Comparison of ENCODE assay signal across 15 cellular contexts in genomic region chr12:109870648-109871047, GRCh38. TPM values are rescaled to one million over a fixed set of nuclear protein-coding genes. Genes with fewer than 3 reads are reported as not detected.
DNase-seq lines count a peak whose midpoint lies in the region; ATAC-seq and TF ChIP-seq lines count a peak whose summit lies in the region.
"Had no signal": no experiment of that assay in that cellular context is flagged by ENCODE, and none has a peak within 500 bp of the region (broad histone marks: within the 10 kb centered on the region; RNA-seq: fewer than 3 reads in every experiment).

No MANE protein-coding gene starts in this region.

- H3K4me2 ChIP-seq in Loucy (ENCODE audit: low read depth, low read length, poor library complexity, severe bottlenecking), result peak overlapping the region; percentile 16

- no peaks in the 10 kb centered on the region for H3K36me3 Mint-ChIP-seq in neural crest cell (ENCODE audit: low read depth)
- peaks cover 0 to 24% (median 0%) of the 10 kb centered on the region in 3 donors for H3K36me3 Mint-ChIP-seq in naive thymus-derived CD8-positive, alpha-beta T cell
- H3K36me3 Mint-ChIP-seq: activated CD4-positive, alpha-beta memory T cell treated with anti-CD3 and anti-CD28 coated beads for 36 hours; stimulated activated memory B cell treated with anti-CD40 and anti-IgM and Interleukin-4, amounts not matched to agents 10 μg/mL and 1 μg/mL and 100 μg/mL, for 72 hours had no signal

- no peak overlapping the region for H2AFZ ChIP-seq in Loucy (ENCODE audit: low read length)

- peaks cover 42% of the 10 kb centered on the region for H3K4me1 Mint-ChIP-seq in neural crest cell
- peaks cover 17 to 39% (median 26%) of the 10 kb centered on the region in 4 donors for H3K4me1 Mint-ChIP-seq in naive thymus-derived CD8-positive, alpha-beta T cell

- no peak for TF ChIP-seq CTCF in Loucy (conservative IDR thresholded peaks at IDR 0.05; ENCODE audit: low read length)
- TF ChIP-seq CTCF in choroid plexus epithelial cell (conservative IDR thresholded peaks at IDR 0.05; ENCODE audit: low read depth, low read length), result no peak
- no peak for TF ChIP-seq CTCF in neural crest cell (conservative IDR thresholded peaks at IDR 0.05)

- DNase-seq in DMS79 (lab: John Stamatoyannopoulos, UW), result peak; percentile 25
- DNase-seq in choroid plexus epithelial cell (ENCODE audit: low read depth), result peak; percentile 47
- no peak for DNase-seq in neural crest cell (ENCODE audit: low read depth, low spot score)
- DNase-seq in hippocampal formation (lab: John Stamatoyannopoulos, UW), result no peak
- DNase-seq in anterior cingulate cortex (lab: John Stamatoyannopoulos, UW), result no peak
- DNase-seq in naive thymus-derived CD8-positive, alpha-beta T cell, result no peak
- DNase-seq: activated CD4-positive, alpha-beta memory T cell treated with anti-CD3 and anti-CD28 coated beads for 36 hours; activated naive CD4-positive, alpha-beta T cell treated with anti-CD3 and anti-CD28 coated beads, Interleukin-2, amount 10 ng/mL, durations not matched to agents 7 days and 5 days; GOT3; heart right ventricle; NCI-H2029; T-helper 1 cell had no signal

- no peak overlapping the region for H3K4me3 Mint-ChIP-seq in neural crest cell
- H3K4me3 Mint-ChIP-seq in naive thymus-derived CD8-positive, alpha-beta T cell, result no peak overlapping the region
- H3K4me3 Mint-ChIP-seq: activated CD4-positive, alpha-beta memory T cell treated with anti-CD3 and anti-CD28 coated beads for 36 hours; activated naive CD4-positive, alpha-beta T cell treated with anti-CD3 and anti-CD28 coated beads, Interleukin-2, amount 10 ng/mL, durations not matched to agents 7 days and 5 days; stimulated activated memory B cell treated with anti-CD40 and anti-IgM and Interleukin-4, amounts not matched to agents 10 μg/mL and 1 μg/mL and 100 μg/mL, for 72 hours had no signal

- H3K36me3 ChIP-seq in Loucy (ENCODE audit: insufficient read depth, low read length), result no peaks in the 10 kb centered on the region
- H3K36me3 ChIP-seq: neutrophil had no signal

- H3F3A ChIP-seq in Loucy (ENCODE audit: low read depth), result no peaks in the 10 kb centered on the region

- H4K20me1 ChIP-seq in Loucy (ENCODE audit: insufficient read depth, low read length, poor library complexity, severe bottlenecking), result peaks cover 3% of the 10 kb centered on the region

- no peaks in the 10 kb centered on the region for H3K9me3 ChIP-seq in Loucy (ENCODE audit: insufficient read depth, low read depth, low read length)
- H3K9me3 ChIP-seq: heart right ventricle, neutrophil had no signal

- H3K27me3 Mint-ChIP-seq in neural crest cell (ENCODE audit: low read depth), result no peaks in the 10 kb centered on the region
- H3K27me3 Mint-ChIP-seq in naive thymus-derived CD8-positive, alpha-beta T cell, result no peaks in the 10 kb centered on the region
- H3K27me3 Mint-ChIP-seq: activated CD4-positive, alpha-beta memory T cell treated with anti-CD3 and anti-CD28 coated beads for 36 hours; activated naive CD4-positive, alpha-beta T cell treated with anti-CD3 and anti-CD28 coated beads, Interleukin-2, amount 10 ng/mL, durations not matched to agents 7 days and 5 days; stimulated activated memory B cell treated with anti-CD40 and anti-IgM and Interleukin-4, amounts not matched to agents 10 μg/mL and 1 μg/mL and 100 μg/mL, for 72 hours had no signal

- peak overlapping the region; percentile 1 for H3K27ac Mint-ChIP-seq in neural crest cell (ENCODE audit: unreplicated experiment)
- H3K27ac Mint-ChIP-seq in naive thymus-derived CD8-positive, alpha-beta T cell, result peak overlapping the region in 2 of 10 donors; percentile 10 to 12
- H3K27ac Mint-ChIP-seq: activated CD4-positive, alpha-beta memory T cell treated with anti-CD3 and anti-CD28 coated beads for 36 hours; activated naive CD4-positive, alpha-beta T cell treated with anti-CD3 and anti-CD28 coated beads, Interleukin-2, amount 10 ng/mL, durations not matched to agents 7 days and 5 days; stimulated activated memory B cell treated with anti-CD40 and anti-IgM and Interleukin-4, amounts not matched to agents 10 μg/mL and 1 μg/mL and 100 μg/mL, for 72 hours had no signal

- H3K9me2 ChIP-seq in Loucy (replicated peaks; ENCODE audit: low read depth, low read length), result no peaks in the 10 kb centered on the region

- no peaks in the 10 kb centered on the region for H3K9me3 Mint-ChIP-seq in neural crest cell
- H3K9me3 Mint-ChIP-seq in naive thymus-derived CD8-positive, alpha-beta T cell, result no peaks in the 10 kb centered on the region
- H3K9me3 Mint-ChIP-seq: activated CD4-positive, alpha-beta memory T cell treated with anti-CD3 and anti-CD28 coated beads for 36 hours; activated naive CD4-positive, alpha-beta T cell treated with anti-CD3 and anti-CD28 coated beads, Interleukin-2, amount 10 ng/mL, durations not matched to agents 7 days and 5 days; stimulated activated memory B cell treated with anti-CD40 and anti-IgM and Interleukin-4, amounts not matched to agents 10 μg/mL and 1 μg/mL and 100 μg/mL, for 72 hours had no signal

- H3K4me3 ChIP-seq in Loucy (ENCODE audit: low read length, poor library complexity, severe bottlenecking), result no peak overlapping the region
- H3K4me3 ChIP-seq in choroid plexus epithelial cell (ENCODE audit: low read depth, low read length), result no peak overlapping the region
- H3K4me3 ChIP-seq: heart right ventricle had no signal

- peaks cover 23% of the 10 kb centered on the region for H3K4me1 ChIP-seq in Loucy (ENCODE audit: insufficient read depth, low read length, poor library complexity, severe bottlenecking)

- H3K9ac ChIP-seq in Loucy (ENCODE audit: low read depth, low read length, poor library complexity, severe bottlenecking), result no peak overlapping the region

- POLR2A ChIA-PET in naive thymus-derived CD8-positive, alpha-beta T cell (lab: Charles Lee), result no interaction called here

- no peaks in the 10 kb centered on the region for H3K27me3 ChIP-seq in Loucy (ENCODE audit: insufficient read depth, low read length, poor library complexity, severe bottlenecking)
- H3K27me3 ChIP-seq: heart right ventricle, neutrophil had no signal

- no peak for ATAC-seq in naive thymus-derived CD8-positive, alpha-beta T cell
- ATAC-seq: heart right ventricle; stimulated activated memory B cell treated with anti-CD40 and anti-IgM and Interleukin-4, amounts not matched to agents 10 μg/mL and 1 μg/mL and 100 μg/mL, for 72 hours had no signal

- peaks cover 26% of the 10 kb centered on the region; the same call in 1 of the 2 replicates for H3K79me2 ChIP-seq in Loucy (ENCODE audit: insufficient read depth, low read length)

RNA-seq across cellular contexts. Expression of gene GLTP, which starts 9.7 kb away (rescaled TPM):
- total RNA-seq in neural crest cell, result 32.0 and 34.0 TPM in 2 replicates
- 10 to 100 TPM; 21.2 to 21.8 TPM for total RNA-seq in naive thymus-derived CD8-positive, alpha-beta T cell
- polyA plus RNA-seq in naive thymus-derived CD8-positive, alpha-beta T cell, result 10 to 100 TPM; 29.7 to 41.7 (median 41.1) TPM

RNA-seq across cellular contexts. Expression of gene TCHP, which starts 29.4 kb away (rescaled TPM):
- total RNA-seq in neural crest cell, result 27.6 and 31.4 TPM in 2 replicates
- total RNA-seq in naive thymus-derived CD8-positive, alpha-beta T cell, result 10 to 100 TPM; 36.8 to 39.1 TPM
- polyA plus RNA-seq in naive thymus-derived CD8-positive, alpha-beta T cell, result 10 to 100 TPM in 1 of 3 donors, 1 to 10 TPM in 2; 6.7 to 11.1 (median 8.6) TPM

RNA-seq across cellular contexts. Expression of gene TRPV4, which starts 37.5 kb away (rescaled TPM):
- 3.5 and 3.7 TPM in 2 replicates for total RNA-seq in neural crest cell
- total RNA-seq in naive thymus-derived CD8-positive, alpha-beta T cell, result not detected
- polyA plus RNA-seq in naive thymus-derived CD8-positive, alpha-beta T cell, result not detected
- total RNA-seq: activated CD4-positive, alpha-beta memory T cell treated with anti-CD3 and anti-CD28 coated beads for 36 hours had no signal

Comparison
In these comparisons a context has a peak if more than half of its experiments do, and no peak if none do; other contexts are left out.
1. DNase-seq: peak in DMS79 (single experiment) and choroid plexus epithelial cell (single experiment); none in neural crest cell (single experiment), hippocampal formation (0 of 2), anterior cingulate cortex (0 of 58) and naive thymus-derived CD8-positive, alpha-beta T cell (0 of 10).